8 cellular contexts compared by ENCODE assay signal in genomic region chr2:177264539-177265385, GRCh38. TPM values are rescaled to one million over a fixed set of nuclear protein-coding genes. Genes with fewer than 3 reads are reported as not detected.
DNase-seq lines count a peak whose midpoint lies in the region; ATAC-seq, FAIRE-seq and TF ChIP-seq lines count a peak whose summit lies in the region.

Gene NFE2L2 (minus strand): TSS chr2:177264727. CDS start chr2:177264576, 151 bp downstream.

- intact Hi-C loops in ascending aorta (cut with DNase I) (loop anchor here (1.0 to 5.0 kb wide), 5 partner anchors 11 to 68 kb away; no protein-coding TSS in a partner anchor), right cardiac atrium (cut with DNase I) (loop anchor here (5.0 to 10.0 kb wide), 6 partner anchors 52 to 130 kb away; partner anchors contain the start of genes HNRNPA3 (in 2 of the 4) and AGPS (in 1 of the 4))

- FAIRE-seq in GM18507 (lab: Jason Lieb, UNC) (peak; percentile 84), urothelium cell line (lab: Jason Lieb, UNC) (no peak)

- no peaks in the 10 kb centered on the region for H3K36me3 ChIP-seq in ascending aorta

- peaks cover 5 to 25% of the 10 kb centered on the region in 2 donors for H3K4me1 ChIP-seq in ascending aorta
- H3K4me1 ChIP-seq in right cardiac atrium (ENCODE audit: control insufficient read depth, insufficient read depth, low read length), result no peaks in the 10 kb centered on the region

- DNase-seq in GM18507 (ENCODE audit: extremely low spot score, insufficient read length, low read depth) (peak; percentile 79), NCI-H2029 (lab: John Stamatoyannopoulos, UW) (peak; percentile 68), T-helper 22 cell (ENCODE audit: low read depth) (peak; percentile 91), ascending aorta (ENCODE audit: low spot score in 2 of 2) (peak; percentile 64 to 97), right cardiac atrium (peak; percentile 95 to 98 (median 97)), pulmonary artery endothelial cell (ENCODE audit: low read depth, low spot score) (no peak), urothelium cell line (ENCODE audit: low spot score) (peak; percentile 94)

- H3K9me3 ChIP-seq in ascending aorta (no peaks in the 10 kb centered on the region), right cardiac atrium (ENCODE audit: control insufficient read depth, low read length) (no peaks in the 10 kb centered on the region)

- H3K4me3 ChIP-seq in ascending aorta (peak within 1 kb of the TSS; percentile 76 to 97), right cardiac atrium (ENCODE audit: low read length) (peak within 1 kb of the TSS; percentile 90)

- peak; percentile 57 for ATAC-seq in HG02943 (IDR thresholded peaks at IDR 0.05; ENCODE audit: low read depth, unreplicated experiment)
- ATAC-seq in right cardiac atrium, result peak; percentile 89 to 90

- WGBS in right cardiac atrium, result under 1% methylated on average over 80 of the region's 80 CpGs

- TF ChIP-seq CTCF in ascending aorta (IDR thresholded peaks at IDR 0.05), result no peak

- no peaks in the 10 kb centered on the region for H3K27me3 ChIP-seq in ascending aorta
- no peaks in the 10 kb centered on the region for H3K27me3 ChIP-seq in right cardiac atrium (ENCODE audit: control insufficient read depth, insufficient read depth)

- H3K27ac ChIP-seq in ascending aorta (peak within 1 kb of the TSS; percentile 99 to 100), right cardiac atrium (ENCODE audit: low read length) (peak within 1 kb of the TSS; percentile 100)

RNA-seq across cellular contexts. Expression of gene NFE2L2, which starts in this region (rescaled TPM):
- total RNA-seq in ascending aorta, result 99.3 TPM
- 10 to 100 TPM; 70.0 to 95.7 (median 77.7) TPM for total RNA-seq in right cardiac atrium
- 55.8 TPM for polyA plus RNA-seq in right cardiac atrium
- total RNA-seq in pulmonary artery endothelial cell, result 29.7 and 50.7 TPM in 2 replicates
